Comparison of ENCODE assay signal across 14 cellular contexts in the genomic region with DNA sequence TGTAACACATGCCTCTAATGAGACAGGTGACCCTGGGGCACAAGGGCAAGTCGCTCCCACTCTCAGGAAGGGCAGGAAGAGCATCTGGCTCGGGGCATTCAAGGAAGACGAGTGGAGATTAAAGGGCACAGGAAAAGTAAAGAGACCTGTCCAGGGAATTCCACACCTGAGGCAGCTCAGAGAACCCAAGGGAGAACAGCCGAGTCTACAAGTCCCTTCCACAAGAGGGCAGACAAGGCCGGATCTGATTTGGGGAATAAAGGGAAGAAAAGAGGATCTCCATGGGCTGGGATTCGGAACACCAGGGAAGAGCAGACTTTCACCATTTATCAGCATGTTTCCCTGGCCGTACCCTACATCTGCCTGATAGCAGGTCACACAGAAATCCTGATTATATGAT. TPM values are rescaled to one million over a fixed set of nuclear protein-coding genes. Genes with fewer than 3 reads are reported as not detected.
A peak's percentile ranks its signal among the peaks of the same experiment; 100 is the strongest.
DNase-seq lines count a peak whose midpoint lies in the region; ATAC-seq, FAIRE-seq and TF ChIP-seq lines count a peak whose summit lies in the region.
"Had no signal": no experiment of that assay in that cellular context is flagged by ENCODE, and none has a peak within 500 bp of the region (broad histone marks: within the 10 kb centered on the region; RNA-seq: fewer than 3 reads in every experiment).

No MANE protein-coding gene starts in this region.

- H3K9me3 ChIP-seq in GM23248 (ENCODE audit: low read depth) = no peaks in the 10 kb centered on the region
- no peaks in the 10 kb centered on the region for H3K9me3 ChIP-seq in adipocyte (ENCODE audit: control insufficient read depth, low read length)
- no peaks in the 10 kb centered on the region for H3K9me3 ChIP-seq in keratinocyte (ENCODE audit: control insufficient read depth, low read depth, low read length)
- H3K9me3 ChIP-seq: lower lobe of right lung had no signal

- H3K4me3 ChIP-seq in GM23248 (no peak overlapping the region), adipocyte (ENCODE audit: low read length) (no peak overlapping the region), keratinocyte (ENCODE audit: control insufficient read depth in 2 of 3, extremely low read depth in 1 of 3, insufficient read depth in 2 of 3, low read depth in 1 of 3, low read length in 3 of 3) (no peak overlapping the region)
- H3K4me3 ChIP-seq: lower lobe of right lung had no signal

- H3K27me3 ChIP-seq in GM23248 (replicated peaks; ENCODE audit: insufficient read depth) (no peaks in the 10 kb centered on the region), adipocyte (replicated peaks; ENCODE audit: control insufficient read depth, insufficient read depth, low read length) (no peaks in the 10 kb centered on the region), keratinocyte (ENCODE audit: control insufficient read depth, extremely low read depth, insufficient read depth, low read length) (no peaks in the 10 kb centered on the region)

- H3K4me1 ChIP-seq in GM23248 (ENCODE audit: insufficient read depth) = no peaks in the 10 kb centered on the region
- H3K4me1 ChIP-seq in adipocyte (ENCODE audit: control insufficient read depth, insufficient read depth, low read length) = peaks cover 27% of the 10 kb centered on the region
- no peaks in the 10 kb centered on the region for H3K4me1 ChIP-seq in keratinocyte (ENCODE audit: control insufficient read depth, extremely low read depth, insufficient read depth, low read length)

- intact Hi-C loops in left cardiac atrium (cut with DNase I) = loop anchor here in 1 of 2 donors (2.0 to 5.0 kb wide), 2 partner anchors 46 to 68 kb away; no protein-coding TSS in a partner anchor

- WGBS in GM23248 (ENCODE audit: low coverage in 1 of 2, low lambda C conversion rate in 2 of 2, missing lambda C conversion rate in 2 of 2), 2 experiments = 87 to 88% methylated on average over 7 of the region's 7 CpGs

- no peaks in the 10 kb centered on the region for H3F3A ChIP-seq in GM23248 (ENCODE audit: insufficient read depth)

- no peak overlapping the region for H2AFZ ChIP-seq in GM23248
- H2AFZ ChIP-seq in keratinocyte (ENCODE audit: control insufficient read depth, low read length) = no peak overlapping the region

- no peaks in the 10 kb centered on the region for H3K9me2 ChIP-seq in GM23248 (ENCODE audit: insufficient read depth)

- in situ Hi-C loops in GM23248 (cut with MboI) = no loop called here

- H3K36me3 ChIP-seq in GM23248 (ENCODE audit: low read depth) (peaks cover 22% of the 10 kb centered on the region; the same call in 1 of the 2 replicates), adipocyte (ENCODE audit: control insufficient read depth, insufficient read depth, low read length, severe bottlenecking) (peaks cover 80% of the 10 kb centered on the region), keratinocyte (ENCODE audit: control insufficient read depth in 2 of 2, extremely low read depth in 1 of 2, insufficient read depth in 2 of 2, low read length in 2 of 2) (peaks cover 43 to 69% of the 10 kb centered on the region in 2 experiments)

- peak; percentile 21 for DNase-seq in AG08395 (ENCODE audit: low spot score)
- DNase-seq in GM23248 = peak; percentile 30
- no peak for DNase-seq in adipocyte (ENCODE audit: low read depth)
- no peak for DNase-seq in keratinocyte (ENCODE audit: low read depth, low spot score)
- DNase-seq in left cardiac atrium = no peak
- DNase-seq in SKM-1 (lab: John Stamatoyannopoulos, UW; ENCODE audit: unreplicated experiment) = no peak
- no peak for DNase-seq in activated CD8-positive, alpha-beta memory T cell treated with anti-CD3 and anti-CD28 coated beads, Interleukin-2, amount 50 U/mL, for 48 hours
- DNase-seq: activated naive CD8-positive, alpha-beta T cell treated with anti-CD3 and anti-CD28 coated beads, Interleukin-2, amount 10 ng/mL, durations not matched to agents 7 days and 5 days; lower lobe of right lung; NCI-H1436 had no signal

- no peaks in the 10 kb centered on the region for H3K9me1 ChIP-seq in keratinocyte (ENCODE audit: control insufficient read depth, extremely low read depth, insufficient read depth, low read length)

- ATAC-seq in HG02610 (IDR thresholded peaks at IDR 0.05; ENCODE audit: unreplicated experiment) = no peak
- no peak for ATAC-seq in left cardiac atrium

- H4K20me1 ChIP-seq in GM23248 (ENCODE audit: insufficient read depth) (no peaks in the 10 kb centered on the region), keratinocyte (ENCODE audit: control insufficient read depth, extremely low read depth, insufficient read depth, low read length) (peaks cover 3% of the 10 kb centered on the region)

- peak; percentile 36 to 43 (median 39) for TF ChIP-seq CTCF in keratinocyte (optimal IDR thresholded peaks at IDR 0.05 in 1 of 3, IDR thresholded peaks at IDR 0.05 in 1 of 3, conservative IDR thresholded peaks at IDR 0.05 in 1 of 3; ENCODE audit: extremely low read depth in 1 of 3, insufficient read depth in 2 of 3, low read length in 3 of 3)

- FAIRE-seq in keratinocyte (lab: Jason Lieb, UNC) = no peak
- FAIRE-seq: H54 had no signal

- no peak overlapping the region for H3K27ac ChIP-seq in GM23248
- no peak overlapping the region for H3K27ac ChIP-seq in keratinocyte (ENCODE audit: control insufficient read depth, insufficient read depth, low read length)
- H3K27ac ChIP-seq: lower lobe of right lung had no signal

- H3K9ac ChIP-seq in GM23248 = no peak overlapping the region
- peak overlapping the region; percentile 35 for H3K9ac ChIP-seq in adipocyte (ENCODE audit: low read length)
- no peak overlapping the region for H3K9ac ChIP-seq in keratinocyte (ENCODE audit: control insufficient read depth, extremely low read depth, insufficient read depth, low read length)

- H3K4me2 ChIP-seq in GM23248 (ENCODE audit: unreplicated experiment) (no peak overlapping the region), keratinocyte (ENCODE audit: control insufficient read depth, extremely low read depth, insufficient read depth, low read depth, low read length) (no peak overlapping the region)

- no peaks in the 10 kb centered on the region for H3K79me2 ChIP-seq in GM23248 (ENCODE audit: insufficient read depth)
- H3K79me2 ChIP-seq in keratinocyte (ENCODE audit: control insufficient read depth, insufficient read depth, low read length) = no peaks in the 10 kb centered on the region

- dilution Hi-C loops in keratinocyte (cut with MboI; ENCODE audit: extremely low pct_ligation_motif_present, low sequenced_read_pairs) = no loop called here

RNA-seq across cellular contexts. Expression of a gene that starts 28.1 kb away (rescaled TPM):
- 2.4 and 3.0 TPM in 2 replicates for total RNA-seq in GM23248 (2014; rRNA removed; shearing (Covaris generic))
- 4.2 and 4.4 TPM in 2 replicates for polyA plus RNA-seq in GM23248 (2016; fragmentation: Nextera tagmentation; extraction: Ambion mirVana)
- 116 to 139 TPM (median 120 TPM) in 3 replicates for polyA plus RNA-seq in keratinocyte
- 13.2 TPM for polyA plus RNA-seq in keratinocyte (2011; ENCODE audit: low read depth)
- 136 and 153 TPM in 2 replicates for polyA plus RNA-seq in keratinocyte (2011; cell fraction: cytosol; rRNA removed)
- polyA plus RNA-seq in keratinocyte (2011; cell fraction: nucleus; rRNA removed) = 50.9 and 59.3 TPM in 2 replicates
- 55.1 and 80.1 TPM in 2 replicates for polyA plus RNA-seq in keratinocyte (2012; ENCODE audit: low replicate concordance)
- 81.1 to 249 TPM (median 142 TPM) in 3 replicates for polyA minus RNA-seq in keratinocyte
- 69.8 TPM for polyA minus RNA-seq in keratinocyte (2011; cell fraction: cytosol; rRNA and poly(A)+ RNA removed)
- polyA minus RNA-seq in keratinocyte (2011; cell fraction: nucleus; rRNA and poly(A)+ RNA removed) = 22.4 and 33.4 TPM in 2 replicates
- total RNA-seq in left cardiac atrium = 1,000 to 10,000 TPM; 1,172 to 1,220 TPM
- total RNA-seq: activated CD4-positive, alpha-beta T cell treated with anti-CD3 and anti-CD28 coated beads, Interleukin-2, amount 10 ng/mL, durations not matched to agents 24 days and 14 days; activated naive CD8-positive, alpha-beta T cell treated with anti-CD3 and anti-CD28 coated beads, Interleukin-2, amount 10 ng/mL, durations not matched to agents 7 days and 5 days; CD8-positive, alpha-beta T cell had no signal

RNA-seq across cellular contexts. Expression of a gene that starts 32.3 kb away (rescaled TPM):
- 88.8 and 92.1 TPM in 2 replicates for total RNA-seq in GM23248 (2014; rRNA removed; shearing (Covaris generic))
- polyA plus RNA-seq in GM23248 (2016; fragmentation: Nextera tagmentation; extraction: Ambion mirVana) = 43.1 and 43.2 TPM in 2 replicates
- polyA plus RNA-seq in keratinocyte = 43.4 to 98.3 TPM (median 47.9 TPM) in 3 replicates
- 188 TPM for polyA plus RNA-seq in keratinocyte (2011; ENCODE audit: low read depth)
- polyA plus RNA-seq in keratinocyte (2011; cell fraction: cytosol; rRNA removed) = 71.4 and 109 TPM in 2 replicates
- polyA plus RNA-seq in keratinocyte (2011; cell fraction: nucleus; rRNA removed) = 67.6 and 70.0 TPM in 2 replicates
- 63.7 and 120 TPM in 2 replicates for polyA plus RNA-seq in keratinocyte (2012; ENCODE audit: low replicate concordance)
- 82.8 to 116 TPM (median 88.8 TPM) in 3 replicates for polyA minus RNA-seq in keratinocyte
- polyA minus RNA-seq in keratinocyte (2011; cell fraction: cytosol; rRNA and poly(A)+ RNA removed) = 146 TPM
- polyA minus RNA-seq in keratinocyte (2011; cell fraction: nucleus; rRNA and poly(A)+ RNA removed) = 54.0 and 61.1 TPM in 2 replicates
- 100 to 1,000 TPM in 1 of 2 donors, 10 to 100 TPM in 1; 80.4 to 101 TPM for total RNA-seq in left cardiac atrium

Comparison
In these comparisons a context has a peak if more than half of its experiments do, and no peak if none do; other contexts are left out.
1. DNase-seq: peak in AG08395 (single experiment) and GM23248 (single experiment); none in adipocyte (single experiment), keratinocyte (single experiment), left cardiac atrium (single experiment), SKM-1 (single experiment) and activated CD8-positive, alpha-beta memory T cell treated with anti-CD3 and anti-CD28 coated beads, Interleukin-2, amount 50 U/mL, for 48 hours (single experiment).
2. RNA of a gene that starts 28.1 kb away (total RNA-seq): 1,172 to 1,220 TPM in left cardiac atrium; 2.4 to 3.0 TPM in GM23248; every median in the first group is over 100 times any median in the second.